ENCODE assay signal across 1 cellular context in the genomic region with DNA sequence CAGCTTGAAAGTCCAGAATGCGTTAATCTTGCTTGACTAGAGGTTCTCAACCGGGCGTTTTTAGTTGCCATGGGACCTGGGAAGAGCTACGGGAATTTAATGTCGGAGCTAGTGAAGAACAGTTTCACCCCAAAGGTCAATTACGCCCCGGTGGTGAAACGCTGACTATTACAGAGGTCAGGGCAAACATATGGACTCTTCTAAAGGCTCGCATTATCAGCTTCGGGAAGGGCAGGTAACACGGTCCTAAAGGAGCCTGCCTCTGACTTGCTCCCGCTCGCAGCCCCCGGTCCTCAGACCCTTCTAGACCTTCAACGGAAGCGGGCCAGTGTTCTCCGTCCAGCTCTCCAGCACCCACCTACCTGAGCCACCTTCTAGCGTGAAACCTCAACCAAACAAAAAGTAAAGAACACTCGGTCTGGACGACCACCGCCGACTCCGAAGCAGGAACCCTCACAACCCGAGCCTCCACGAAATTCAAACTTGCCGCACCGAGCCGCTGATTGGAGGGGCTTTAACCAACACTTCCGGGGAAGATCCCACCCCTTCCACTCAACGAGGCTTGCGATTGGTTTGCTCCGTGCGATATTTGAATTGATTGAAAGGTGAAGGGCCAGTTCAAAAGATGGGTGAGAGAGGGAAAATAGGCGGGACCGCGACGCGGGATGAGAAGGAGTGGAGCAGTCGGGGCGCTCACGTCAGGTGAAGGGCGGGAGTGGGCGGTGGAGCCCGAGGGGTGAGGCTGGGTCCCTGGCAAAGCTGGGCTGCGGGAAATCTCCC.
A peak's percentile ranks its signal among the peaks of the same experiment; 100 is the strongest.
TF ChIP-seq lines count a peak whose summit lies in the region.

A gene with protein sequence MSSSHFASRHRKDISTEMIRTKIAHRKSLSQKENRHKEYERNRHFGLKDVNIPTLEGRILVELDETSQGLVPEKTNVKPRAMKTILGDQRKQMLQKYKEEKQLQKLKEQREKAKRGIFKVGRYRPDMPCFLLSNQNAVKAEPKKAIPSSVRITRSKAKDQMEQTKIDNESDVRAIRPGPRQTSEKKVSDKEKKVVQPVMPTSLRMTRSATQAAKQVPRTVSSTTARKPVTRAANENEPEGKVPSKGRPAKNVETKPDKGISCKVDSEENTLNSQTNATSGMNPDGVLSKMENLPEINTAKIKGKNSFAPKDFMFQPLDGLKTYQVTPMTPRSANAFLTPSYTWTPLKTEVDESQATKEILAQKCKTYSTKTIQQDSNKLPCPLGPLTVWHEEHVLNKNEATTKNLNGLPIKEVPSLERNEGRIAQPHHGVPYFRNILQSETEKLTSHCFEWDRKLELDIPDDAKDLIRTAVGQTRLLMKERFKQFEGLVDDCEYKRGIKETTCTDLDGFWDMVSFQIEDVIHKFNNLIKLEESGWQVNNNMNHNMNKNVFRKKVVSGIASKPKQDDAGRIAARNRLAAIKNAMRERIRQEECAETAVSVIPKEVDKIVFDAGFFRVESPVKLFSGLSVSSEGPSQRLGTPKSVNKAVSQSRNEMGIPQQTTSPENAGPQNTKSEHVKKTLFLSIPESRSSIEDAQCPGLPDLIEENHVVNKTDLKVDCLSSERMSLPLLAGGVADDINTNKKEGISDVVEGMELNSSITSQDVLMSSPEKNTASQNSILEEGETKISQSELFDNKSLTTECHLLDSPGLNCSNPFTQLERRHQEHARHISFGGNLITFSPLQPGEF (minus strand): TSS at position 485 of the 780 bp plus-strand sequence. CDS start 2,406 bp downstream, outside the sequence.

TF ChIP-seq in K562, 482 proteins besides CTCF, POLR2A, EP300 and RAD21 (continued from another document and continues in another):
- TF ChIP-seq, protein P1, sequence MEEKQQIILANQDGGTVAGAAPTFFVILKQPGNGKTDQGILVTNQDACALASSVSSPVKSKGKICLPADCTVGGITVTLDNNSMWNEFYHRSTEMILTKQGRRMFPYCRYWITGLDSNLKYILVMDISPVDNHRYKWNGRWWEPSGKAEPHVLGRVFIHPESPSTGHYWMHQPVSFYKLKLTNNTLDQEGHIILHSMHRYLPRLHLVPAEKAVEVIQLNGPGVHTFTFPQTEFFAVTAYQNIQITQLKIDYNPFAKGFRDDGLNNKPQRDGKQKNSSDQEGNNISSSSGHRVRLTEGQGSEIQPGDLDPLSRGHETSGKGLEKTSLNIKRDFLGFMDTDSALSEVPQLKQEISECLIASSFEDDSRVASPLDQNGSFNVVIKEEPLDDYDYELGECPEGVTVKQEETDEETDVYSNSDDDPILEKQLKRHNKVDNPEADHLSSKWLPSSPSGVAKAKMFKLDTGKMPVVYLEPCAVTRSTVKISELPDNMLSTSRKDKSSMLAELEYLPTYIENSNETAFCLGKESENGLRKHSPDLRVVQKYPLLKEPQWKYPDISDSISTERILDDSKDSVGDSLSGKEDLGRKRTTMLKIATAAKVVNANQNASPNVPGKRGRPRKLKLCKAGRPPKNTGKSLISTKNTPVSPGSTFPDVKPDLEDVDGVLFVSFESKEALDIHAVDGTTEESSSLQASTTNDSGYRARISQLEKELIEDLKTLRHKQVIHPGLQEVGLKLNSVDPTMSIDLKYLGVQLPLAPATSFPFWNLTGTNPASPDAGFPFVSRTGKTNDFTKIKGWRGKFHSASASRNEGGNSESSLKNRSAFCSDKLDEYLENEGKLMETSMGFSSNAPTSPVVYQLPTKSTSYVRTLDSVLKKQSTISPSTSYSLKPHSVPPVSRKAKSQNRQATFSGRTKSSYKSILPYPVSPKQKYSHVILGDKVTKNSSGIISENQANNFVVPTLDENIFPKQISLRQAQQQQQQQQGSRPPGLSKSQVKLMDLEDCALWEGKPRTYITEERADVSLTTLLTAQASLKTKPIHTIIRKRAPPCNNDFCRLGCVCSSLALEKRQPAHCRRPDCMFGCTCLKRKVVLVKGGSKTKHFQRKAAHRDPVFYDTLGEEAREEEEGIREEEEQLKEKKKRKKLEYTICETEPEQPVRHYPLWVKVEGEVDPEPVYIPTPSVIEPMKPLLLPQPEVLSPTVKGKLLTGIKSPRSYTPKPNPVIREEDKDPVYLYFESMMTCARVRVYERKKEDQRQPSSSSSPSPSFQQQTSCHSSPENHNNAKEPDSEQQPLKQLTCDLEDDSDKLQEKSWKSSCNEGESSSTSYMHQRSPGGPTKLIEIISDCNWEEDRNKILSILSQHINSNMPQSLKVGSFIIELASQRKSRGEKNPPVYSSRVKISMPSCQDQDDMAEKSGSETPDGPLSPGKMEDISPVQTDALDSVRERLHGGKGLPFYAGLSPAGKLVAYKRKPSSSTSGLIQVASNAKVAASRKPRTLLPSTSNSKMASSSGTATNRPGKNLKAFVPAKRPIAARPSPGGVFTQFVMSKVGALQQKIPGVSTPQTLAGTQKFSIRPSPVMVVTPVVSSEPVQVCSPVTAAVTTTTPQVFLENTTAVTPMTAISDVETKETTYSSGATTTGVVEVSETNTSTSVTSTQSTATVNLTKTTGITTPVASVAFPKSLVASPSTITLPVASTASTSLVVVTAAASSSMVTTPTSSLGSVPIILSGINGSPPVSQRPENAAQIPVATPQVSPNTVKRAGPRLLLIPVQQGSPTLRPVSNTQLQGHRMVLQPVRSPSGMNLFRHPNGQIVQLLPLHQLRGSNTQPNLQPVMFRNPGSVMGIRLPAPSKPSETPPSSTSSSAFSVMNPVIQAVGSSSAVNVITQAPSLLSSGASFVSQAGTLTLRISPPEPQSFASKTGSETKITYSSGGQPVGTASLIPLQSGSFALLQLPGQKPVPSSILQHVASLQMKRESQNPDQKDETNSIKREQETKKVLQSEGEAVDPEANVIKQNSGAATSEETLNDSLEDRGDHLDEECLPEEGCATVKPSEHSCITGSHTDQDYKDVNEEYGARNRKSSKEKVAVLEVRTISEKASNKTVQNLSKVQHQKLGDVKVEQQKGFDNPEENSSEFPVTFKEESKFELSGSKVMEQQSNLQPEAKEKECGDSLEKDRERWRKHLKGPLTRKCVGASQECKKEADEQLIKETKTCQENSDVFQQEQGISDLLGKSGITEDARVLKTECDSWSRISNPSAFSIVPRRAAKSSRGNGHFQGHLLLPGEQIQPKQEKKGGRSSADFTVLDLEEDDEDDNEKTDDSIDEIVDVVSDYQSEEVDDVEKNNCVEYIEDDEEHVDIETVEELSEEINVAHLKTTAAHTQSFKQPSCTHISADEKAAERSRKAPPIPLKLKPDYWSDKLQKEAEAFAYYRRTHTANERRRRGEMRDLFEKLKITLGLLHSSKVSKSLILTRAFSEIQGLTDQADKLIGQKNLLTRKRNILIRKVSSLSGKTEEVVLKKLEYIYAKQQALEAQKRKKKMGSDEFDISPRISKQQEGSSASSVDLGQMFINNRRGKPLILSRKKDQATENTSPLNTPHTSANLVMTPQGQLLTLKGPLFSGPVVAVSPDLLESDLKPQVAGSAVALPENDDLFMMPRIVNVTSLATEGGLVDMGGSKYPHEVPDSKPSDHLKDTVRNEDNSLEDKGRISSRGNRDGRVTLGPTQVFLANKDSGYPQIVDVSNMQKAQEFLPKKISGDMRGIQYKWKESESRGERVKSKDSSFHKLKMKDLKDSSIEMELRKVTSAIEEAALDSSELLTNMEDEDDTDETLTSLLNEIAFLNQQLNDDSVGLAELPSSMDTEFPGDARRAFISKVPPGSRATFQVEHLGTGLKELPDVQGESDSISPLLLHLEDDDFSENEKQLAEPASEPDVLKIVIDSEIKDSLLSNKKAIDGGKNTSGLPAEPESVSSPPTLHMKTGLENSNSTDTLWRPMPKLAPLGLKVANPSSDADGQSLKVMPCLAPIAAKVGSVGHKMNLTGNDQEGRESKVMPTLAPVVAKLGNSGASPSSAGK (IDR thresholded peaks at IDR 0.05): peak; percentile 51
- peak; percentile 53 for TF ChIP-seq TAF1 (IDR thresholded peaks at IDR 0.05; ENCODE audit: control insufficient read depth, extremely low read depth, insufficient read depth, low read length, severe bottlenecking)
- TF ChIP-seq STAG1 (CRISPR knock-in tag; IDR thresholded peaks at IDR 0.05; ENCODE audit: borderline replicate concordance): no peak
- TF ChIP-seq, protein P2, sequence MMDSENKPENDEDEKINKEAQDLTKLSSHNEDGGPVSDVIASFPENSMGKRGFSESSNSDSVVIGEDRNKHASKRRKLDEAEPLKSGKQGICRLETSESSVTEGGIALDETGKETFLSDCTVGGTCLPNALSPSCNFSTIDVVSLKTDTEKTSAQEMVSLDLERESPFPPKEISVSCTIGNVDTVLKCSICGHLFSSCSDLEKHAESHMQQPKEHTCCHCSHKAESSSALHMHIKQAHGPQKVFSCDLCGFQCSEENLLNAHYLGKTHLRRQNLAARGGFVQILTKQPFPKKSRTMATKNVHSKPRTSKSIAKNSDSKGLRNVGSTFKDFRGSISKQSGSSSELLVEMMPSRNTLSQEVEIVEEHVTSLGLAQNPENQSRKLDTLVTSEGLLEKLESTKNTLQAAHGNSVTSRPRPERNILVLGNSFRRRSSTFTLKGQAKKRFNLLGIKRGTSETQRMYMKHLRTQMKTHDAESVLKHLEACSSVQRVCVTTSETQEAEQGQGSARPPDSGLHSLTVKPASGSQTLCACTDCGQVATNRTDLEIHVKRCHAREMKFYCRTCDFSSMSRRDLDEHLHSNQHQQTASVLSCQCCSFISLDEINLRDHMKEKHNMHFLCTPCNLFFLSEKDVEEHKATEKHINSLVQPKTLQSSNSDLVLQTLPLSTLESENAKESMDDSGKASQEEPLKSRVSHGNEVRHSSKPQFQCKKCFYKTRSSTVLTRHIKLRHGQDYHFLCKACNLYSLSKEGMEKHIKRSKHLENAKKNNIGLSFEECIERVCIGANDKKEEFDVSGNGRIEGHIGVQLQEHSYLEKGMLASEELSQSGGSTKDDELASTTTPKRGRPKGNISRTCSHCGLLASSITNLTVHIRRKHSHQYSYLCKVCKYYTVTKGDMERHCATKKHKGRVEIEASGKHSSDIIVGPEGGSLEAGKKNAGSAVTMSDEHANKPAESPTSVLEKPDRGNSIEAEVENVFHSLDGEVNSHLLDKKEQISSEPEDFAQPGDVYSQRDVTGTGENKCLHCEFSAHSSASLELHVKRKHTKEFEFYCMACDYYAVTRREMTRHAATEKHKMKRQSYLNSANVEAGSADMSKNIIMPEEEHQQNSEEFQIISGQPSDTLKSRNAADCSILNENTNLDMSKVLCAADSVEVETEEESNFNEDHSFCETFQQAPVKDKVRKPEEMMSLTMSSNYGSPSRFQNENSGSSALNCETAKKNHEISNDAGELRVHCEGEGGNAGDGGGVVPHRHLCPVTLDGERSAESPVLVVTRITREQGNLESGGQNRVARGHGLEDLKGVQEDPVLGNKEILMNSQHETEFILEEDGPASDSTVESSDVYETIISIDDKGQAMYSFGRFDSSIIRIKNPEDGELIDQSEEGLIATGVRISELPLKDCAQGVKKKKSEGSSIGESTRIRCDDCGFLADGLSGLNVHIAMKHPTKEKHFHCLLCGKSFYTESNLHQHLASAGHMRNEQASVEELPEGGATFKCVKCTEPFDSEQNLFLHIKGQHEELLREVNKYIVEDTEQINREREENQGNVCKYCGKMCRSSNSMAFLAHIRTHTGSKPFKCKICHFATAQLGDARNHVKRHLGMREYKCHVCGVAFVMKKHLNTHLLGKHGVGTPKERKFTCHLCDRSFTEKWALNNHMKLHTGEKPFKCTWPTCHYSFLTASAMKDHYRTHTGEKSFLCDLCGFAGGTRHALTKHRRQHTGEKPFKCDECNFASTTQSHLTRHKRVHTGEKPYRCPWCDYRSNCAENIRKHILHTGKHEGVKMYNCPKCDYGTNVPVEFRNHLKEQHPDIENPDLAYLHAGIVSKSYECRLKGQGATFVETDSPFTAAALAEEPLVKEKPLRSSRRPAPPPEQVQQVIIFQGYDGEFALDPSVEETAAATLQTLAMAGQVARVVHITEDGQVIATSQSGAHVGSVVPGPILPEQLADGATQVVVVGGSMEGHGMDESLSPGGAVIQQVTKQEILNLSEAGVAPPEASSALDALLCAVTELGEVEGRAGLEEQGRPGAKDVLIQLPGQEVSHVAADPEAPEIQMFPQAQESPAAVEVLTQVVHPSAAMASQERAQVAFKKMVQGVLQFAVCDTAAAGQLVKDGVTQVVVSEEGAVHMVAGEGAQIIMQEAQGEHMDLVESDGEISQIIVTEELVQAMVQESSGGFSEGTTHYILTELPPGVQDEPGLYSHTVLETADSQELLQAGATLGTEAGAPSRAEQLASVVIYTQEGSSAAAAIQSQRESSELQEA (IDR thresholded peaks at IDR 0.05; ENCODE audit: low read depth): no peak
- peak; percentile 80 for TF ChIP-seq SP1 (CRISPR knock-in tag; IDR thresholded peaks at IDR 0.05)
- TF ChIP-seq SMARCA4 (IDR thresholded peaks at IDR 0.05): no peak
- TF ChIP-seq, protein P3, sequence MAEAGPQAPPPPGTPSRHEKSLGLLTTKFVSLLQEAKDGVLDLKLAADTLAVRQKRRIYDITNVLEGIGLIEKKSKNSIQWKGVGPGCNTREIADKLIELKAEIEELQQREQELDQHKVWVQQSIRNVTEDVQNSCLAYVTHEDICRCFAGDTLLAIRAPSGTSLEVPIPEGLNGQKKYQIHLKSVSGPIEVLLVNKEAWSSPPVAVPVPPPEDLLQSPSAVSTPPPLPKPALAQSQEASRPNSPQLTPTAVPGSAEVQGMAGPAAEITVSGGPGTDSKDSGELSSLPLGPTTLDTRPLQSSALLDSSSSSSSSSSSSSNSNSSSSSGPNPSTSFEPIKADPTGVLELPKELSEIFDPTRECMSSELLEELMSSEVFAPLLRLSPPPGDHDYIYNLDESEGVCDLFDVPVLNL (CRISPR knock-in tag; IDR thresholded peaks at IDR 0.05; ENCODE audit: low read depth): peak; percentile 95
- TF ChIP-seq ZNF253 (CRISPR knock-in tag; conservative IDR thresholded peaks at IDR 0.05): no peak
- TF ChIP-seq MCM5 (IDR thresholded peaks at IDR 0.05; ENCODE audit: low read depth): no peak
- TF ChIP-seq NEUROD1 (IDR thresholded peaks at IDR 0.05; ENCODE audit: borderline replicate concordance, low read depth, low read length, partially characterized antibody): peak; percentile 30
- TF ChIP-seq POLR2G (IDR thresholded peaks at IDR 0.05; ENCODE audit: low read depth, low read length): peak; percentile 80
- TF ChIP-seq, protein P4, sequence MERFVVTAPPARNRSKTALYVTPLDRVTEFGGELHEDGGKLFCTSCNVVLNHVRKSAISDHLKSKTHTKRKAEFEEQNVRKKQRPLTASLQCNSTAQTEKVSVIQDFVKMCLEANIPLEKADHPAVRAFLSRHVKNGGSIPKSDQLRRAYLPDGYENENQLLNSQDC (CRISPR knock-in tag; IDR thresholded peaks at IDR 0.05): no peak
- TF ChIP-seq, protein P5, sequence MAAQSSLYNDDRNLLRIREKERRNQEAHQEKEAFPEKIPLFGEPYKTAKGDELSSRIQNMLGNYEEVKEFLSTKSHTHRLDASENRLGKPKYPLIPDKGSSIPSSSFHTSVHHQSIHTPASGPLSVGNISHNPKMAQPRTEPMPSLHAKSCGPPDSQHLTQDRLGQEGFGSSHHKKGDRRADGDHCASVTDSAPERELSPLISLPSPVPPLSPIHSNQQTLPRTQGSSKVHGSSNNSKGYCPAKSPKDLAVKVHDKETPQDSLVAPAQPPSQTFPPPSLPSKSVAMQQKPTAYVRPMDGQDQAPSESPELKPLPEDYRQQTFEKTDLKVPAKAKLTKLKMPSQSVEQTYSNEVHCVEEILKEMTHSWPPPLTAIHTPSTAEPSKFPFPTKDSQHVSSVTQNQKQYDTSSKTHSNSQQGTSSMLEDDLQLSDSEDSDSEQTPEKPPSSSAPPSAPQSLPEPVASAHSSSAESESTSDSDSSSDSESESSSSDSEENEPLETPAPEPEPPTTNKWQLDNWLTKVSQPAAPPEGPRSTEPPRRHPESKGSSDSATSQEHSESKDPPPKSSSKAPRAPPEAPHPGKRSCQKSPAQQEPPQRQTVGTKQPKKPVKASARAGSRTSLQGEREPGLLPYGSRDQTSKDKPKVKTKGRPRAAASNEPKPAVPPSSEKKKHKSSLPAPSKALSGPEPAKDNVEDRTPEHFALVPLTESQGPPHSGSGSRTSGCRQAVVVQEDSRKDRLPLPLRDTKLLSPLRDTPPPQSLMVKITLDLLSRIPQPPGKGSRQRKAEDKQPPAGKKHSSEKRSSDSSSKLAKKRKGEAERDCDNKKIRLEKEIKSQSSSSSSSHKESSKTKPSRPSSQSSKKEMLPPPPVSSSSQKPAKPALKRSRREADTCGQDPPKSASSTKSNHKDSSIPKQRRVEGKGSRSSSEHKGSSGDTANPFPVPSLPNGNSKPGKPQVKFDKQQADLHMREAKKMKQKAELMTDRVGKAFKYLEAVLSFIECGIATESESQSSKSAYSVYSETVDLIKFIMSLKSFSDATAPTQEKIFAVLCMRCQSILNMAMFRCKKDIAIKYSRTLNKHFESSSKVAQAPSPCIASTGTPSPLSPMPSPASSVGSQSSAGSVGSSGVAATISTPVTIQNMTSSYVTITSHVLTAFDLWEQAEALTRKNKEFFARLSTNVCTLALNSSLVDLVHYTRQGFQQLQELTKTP (IDR thresholded peaks at IDR 0.05; ENCODE audit: low read depth in 1 of 2, partially characterized antibody in 2 of 2): no peak
